9 cellular contexts compared by ENCODE assay signal in genomic region chr9:127905788-127906191, GRCh38. TPM values are rescaled to one million over a fixed set of nuclear protein-coding genes. Genes with fewer than 3 reads are reported as not detected.
DNase-seq lines count a peak whose midpoint lies in the region; ATAC-seq and TF ChIP-seq lines count a peak whose summit lies in the region.
"Had no signal": no experiment of that assay in that cellular context is flagged by ENCODE, and none has a peak within 500 bp of the region (broad histone marks: within the 10 kb centered on the region; RNA-seq: fewer than 3 reads in every experiment).

No MANE protein-coding gene starts in this region.

- no peaks in the 10 kb centered on the region for H3K9me3 ChIP-seq in osteoblast (ENCODE audit: low read depth, low read length)

- H3K36me3 ChIP-seq in osteoblast (ENCODE audit: insufficient read depth, low read length): peaks cover 9% of the 10 kb centered on the region

- H3K4me2 ChIP-seq in osteoblast (ENCODE audit: insufficient read depth, low read length): no peak overlapping the region

- DNase-seq in CD14-positive monocyte (ENCODE audit: low spot score): no peak
- peak; percentile 45 to 85 (median 64) for DNase-seq in T-helper 2 cell
- DNase-seq in anterior cingulate cortex (lab: John Stamatoyannopoulos, UW): peak in 39 of 58 donors; percentile 23 to 72 (median 49)
- DNase-seq in osteoblast (ENCODE audit: insufficient read length, low spot score, missing footprints): peak; percentile 22
- DNase-seq in NCI-H2171 treated with DMSO at 0.1 percent for 48 hours (lab: John Stamatoyannopoulos, UW): no peak
- DNase-seq in ureter (ENCODE audit: low spot score): no peak
- DNase-seq: foreskin keratinocyte had no signal

- peaks cover 5 to 10% of the 10 kb centered on the region in 2 donors for H3K36me3 Mint-ChIP-seq in CD14-positive monocyte

- no peak overlapping the region for H3K27ac ChIP-seq in osteoblast (ENCODE audit: low read depth, low read length)
- H3K27ac ChIP-seq: foreskin keratinocyte had no signal

- peak overlapping the region; percentile 74 to 97 (median 87) for H3K27ac Mint-ChIP-seq in CD14-positive monocyte

- intact Hi-C loops in CD14-positive monocyte (cut with micrococcal nuclease): no loop called here

- no peaks in the 10 kb centered on the region for H3K27me3 Mint-ChIP-seq in CD14-positive monocyte (ENCODE audit: low read depth in 3 of 3)

- no peak for ATAC-seq in GM21381 (IDR thresholded peaks at IDR 0.05; ENCODE audit: unreplicated experiment)
- ATAC-seq in GM21447 (IDR thresholded peaks at IDR 0.05; ENCODE audit: unreplicated experiment): no peak

- TF ChIP-seq CTCF in CD14-positive monocyte (IDR thresholded peaks at IDR 0.05): no peak
- TF ChIP-seq CTCF in osteoblast (IDR thresholded peaks at IDR 0.05; ENCODE audit: extremely low read depth, low read depth, low read length): no peak

- no peaks in the 10 kb centered on the region for H3K9me3 Mint-ChIP-seq in CD14-positive monocyte

- H3K27me3 ChIP-seq in osteoblast (ENCODE audit: insufficient read depth, low read length): no peaks in the 10 kb centered on the region
- H3K27me3 ChIP-seq: foreskin keratinocyte had no signal

- no peaks in the 10 kb centered on the region for H3K79me2 ChIP-seq in osteoblast (ENCODE audit: insufficient read depth, low read length)

- peaks cover 44% of the 10 kb centered on the region for H3K4me1 Mint-ChIP-seq in CD14-positive monocyte

- H3K4me3 Mint-ChIP-seq in CD14-positive monocyte: peak overlapping the region in 1 of 2 donors; percentile 63

- H4K20me1 ChIP-seq in osteoblast (ENCODE audit: insufficient read depth, low read length): no peaks in the 10 kb centered on the region

- peaks cover 14% of the 10 kb centered on the region for H3K4me1 ChIP-seq in osteoblast (ENCODE audit: insufficient read depth, low read length)
- H3K4me1 ChIP-seq: foreskin keratinocyte had no signal

- H2AFZ ChIP-seq in osteoblast (ENCODE audit: low read length): no peak overlapping the region

- H3K4me3 ChIP-seq in osteoblast (ENCODE audit: insufficient read depth, low read length): no peak overlapping the region

RNA-seq across cellular contexts. Expression of gene ST6GALNAC6, which starts 6.4 kb away (rescaled TPM):
- 10 to 100 TPM in 1 of 2 donors, 1 to 10 TPM in 1; 8.2 to 12.0 TPM for polyA plus RNA-seq in CD14-positive monocyte
- total RNA-seq in osteoblast (52.7 and 53.2 TPM in 2 replicates), ureter (48.9 TPM)

RNA-seq across cellular contexts. Expression of gene ST6GALNAC4, which starts 11.1 kb away (rescaled TPM):
- polyA plus RNA-seq in CD14-positive monocyte: 10 to 100 TPM in 1 of 2 donors, 1 to 10 TPM in 1; 8.9 to 10.3 TPM
- total RNA-seq in osteoblast (29.5 and 33.7 TPM in 2 replicates), ureter (25.8 TPM)

RNA-seq across cellular contexts. Expression of gene PIP5KL1, which starts 24.8 kb away (rescaled TPM):
- polyA plus RNA-seq in CD14-positive monocyte: under 1 TPM; 0.31 to 0.57 TPM
- total RNA-seq in osteoblast: 2.2 and 3.5 TPM in 2 replicates
- total RNA-seq in ureter: 3.3 TPM

RNA-seq across cellular contexts. Expression of gene AK1, which starts 28.3 kb away (rescaled TPM):
- not detected for polyA plus RNA-seq in CD14-positive monocyte
- total RNA-seq in osteoblast (100 and 106 TPM in 2 replicates), ureter (48.6 TPM)

RNA-seq across cellular contexts. Expression of gene DPM2, which starts 31.9 kb away (rescaled TPM):
- polyA plus RNA-seq in CD14-positive monocyte: 10 to 100 TPM; 25.4 to 28.7 TPM
- 10.1 and 11.5 TPM in 2 replicates for total RNA-seq in osteoblast
- total RNA-seq in ureter: 41.1 TPM

Comparison
In these comparisons a context has a peak if more than half of its experiments do, and no peak if none do; other contexts are left out.
1. DNase-seq: peak in T-helper 2 cell (5 of 5), anterior cingulate cortex (39 of 58) and osteoblast (single experiment); none in CD14-positive monocyte (single experiment), NCI-H2171 treated with DMSO at 0.1 percent for 48 hours (single experiment) and ureter (single experiment).